25 cellular contexts compared by ENCODE assay signal in the genomic region with DNA sequence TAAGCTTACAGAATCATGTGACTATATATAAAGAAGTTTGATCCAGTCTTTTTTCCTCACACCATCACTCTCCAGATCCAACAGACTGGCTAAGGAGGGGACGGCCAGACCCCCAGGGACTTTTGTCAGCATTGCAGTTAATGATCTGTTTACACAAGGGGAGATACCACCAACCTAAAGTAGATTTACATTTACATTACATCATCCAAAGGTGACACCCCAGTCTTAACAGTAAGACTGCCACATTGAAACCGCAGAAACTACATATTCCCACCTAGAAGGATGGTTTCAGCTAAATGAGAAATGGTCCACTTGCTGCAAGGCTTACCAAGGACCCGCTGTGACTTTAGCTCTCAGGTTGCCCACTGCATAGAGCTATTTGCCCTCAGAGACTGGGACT. TPM values are rescaled to one million over a fixed set of nuclear protein-coding genes. Genes with fewer than 3 reads are reported as not detected.
"Had no signal": no experiment of that assay in that cellular context is flagged by ENCODE, and none has a peak within 500 bp of the region (broad histone marks: within the 10 kb centered on the region; RNA-seq: fewer than 3 reads in every experiment).

No MANE protein-coding gene starts in this region.

- ATAC-seq: activated CD8-positive, alpha-beta T cell treated with anti-CD3 and anti-CD28 coated beads, Interleukin-2, amount 10 ng/mL, durations not matched to agents 7 days and 5 days; activated naive CD4-positive, alpha-beta T cell treated with anti-CD3 and anti-CD28 coated beads, Interleukin-2, amount 50 U/mL, for 72 hours; activated T-helper 17 cell treated with anti-CD3 and anti-CD28 coated beads, Interleukin-2, amount 50 U/mL, for 72 hours; effector memory CD8-positive, alpha-beta T cell; sciatic nerve; stimulated activated memory B cell treated with anti-CD40 and anti-IgM and Interleukin-4, amounts not matched to agents 10 μg/mL and 1 μg/mL and 100 μg/mL, for 72 hours had no signal

- H3K9me3 ChIP-seq: breast epithelium, colonic mucosa, esophagus muscularis mucosa, left ventricle myocardium inferior, stomach, transverse colon had no signal

- DNase-seq: activated CD4-positive, alpha-beta T cell treated with anti-CD3 and anti-CD28 coated beads for 1 hour; activated CD4-positive, alpha-beta T cell treated with anti-CD3 and anti-CD28 coated beads, Interleukin-2, amount 50 U/mL, for 1 hour; activated CD8-positive, alpha-beta T cell treated with anti-CD3 and anti-CD28 coated beads, Interleukin-2, amount 10 ng/mL, durations not matched to agents 7 days and 5 days; activated T-cell treated with anti-CD3 and anti-CD28 coated beads, Interleukin-2, amount 50 U/mL, for 24 hours; colonic mucosa; dorsolateral prefrontal cortex; effector memory CD8-positive, alpha-beta T cell; head of caudate nucleus; left ventricle myocardium inferior; midbrain; nephron progenitor cell; occipital lobe; small intestine; stimulated activated CD4-positive, alpha-beta T cell treated with anti-CD3 and anti-CD28 coated beads, Interleukin-15, amount 100 ng/mL, for 24 hours; stomach; T-helper 9 cell; transverse colon had no signal

- FAIRE-seq: astrocyte, small intestine had no signal

- H3K36me3 ChIP-seq: breast epithelium, colonic mucosa, esophagus muscularis mucosa, left ventricle myocardium inferior, stomach, transverse colon had no signal

- H3K36me3 Mint-ChIP-seq: stimulated activated memory B cell treated with anti-CD40 and anti-IgM and Interleukin-4, amounts not matched to agents 10 μg/mL and 1 μg/mL and 100 μg/mL, for 72 hours had no signal

- H3K4me3 Mint-ChIP-seq: activated CD8-positive, alpha-beta T cell treated with anti-CD3 and anti-CD28 coated beads, Interleukin-2, amount 10 ng/mL, durations not matched to agents 7 days and 5 days; activated T-cell treated with anti-CD3 and anti-CD28 coated beads, Interleukin-2, amount 50 U/mL, for 24 hours; activated T-helper 17 cell treated with anti-CD3 and anti-CD28 coated beads, Interleukin-2, amount 50 U/mL, for 72 hours; effector memory CD8-positive, alpha-beta T cell; nephron progenitor cell; stimulated activated memory B cell treated with anti-CD40 and anti-IgM and Interleukin-4, amounts not matched to agents 10 μg/mL and 1 μg/mL and 100 μg/mL, for 72 hours had no signal

- H3K4me3 ChIP-seq: breast epithelium, colonic mucosa, esophagus muscularis mucosa, left ventricle myocardium inferior, stomach, transverse colon had no signal

- H3K4me1 ChIP-seq: colonic mucosa had no signal

- H3K27ac ChIP-seq: breast epithelium, colonic mucosa, esophagus muscularis mucosa, left ventricle myocardium inferior, stomach, transverse colon had no signal

- H3K27me3 Mint-ChIP-seq: activated T-cell treated with anti-CD3 and anti-CD28 coated beads, Interleukin-2, amount 50 U/mL, for 24 hours; activated T-helper 17 cell treated with anti-CD3 and anti-CD28 coated beads, Interleukin-2, amount 50 U/mL, for 72 hours; effector memory CD8-positive, alpha-beta T cell; stimulated activated memory B cell treated with anti-CD40 and anti-IgM and Interleukin-4, amounts not matched to agents 10 μg/mL and 1 μg/mL and 100 μg/mL, for 72 hours had no signal

- H3K27ac Mint-ChIP-seq: activated CD8-positive, alpha-beta T cell treated with anti-CD3 and anti-CD28 coated beads, Interleukin-2, amount 10 ng/mL, durations not matched to agents 7 days and 5 days; activated T-cell treated with anti-CD3 and anti-CD28 coated beads, Interleukin-2, amount 50 U/mL, for 24 hours; activated T-helper 17 cell treated with anti-CD3 and anti-CD28 coated beads, Interleukin-2, amount 50 U/mL, for 72 hours; effector memory CD8-positive, alpha-beta T cell; nephron progenitor cell; stimulated activated memory B cell treated with anti-CD40 and anti-IgM and Interleukin-4, amounts not matched to agents 10 μg/mL and 1 μg/mL and 100 μg/mL, for 72 hours had no signal

- H3K27me3 ChIP-seq: breast epithelium, colonic mucosa, dorsolateral prefrontal cortex, esophagus muscularis mucosa, stomach, transverse colon had no signal

- H3K9me3 Mint-ChIP-seq: activated naive CD4-positive, alpha-beta T cell treated with anti-CD3 and anti-CD28 coated beads, Interleukin-2, amount 50 U/mL, for 72 hours; activated T-cell treated with anti-CD3 and anti-CD28 coated beads, Interleukin-2, amount 50 U/mL, for 24 hours; activated T-helper 17 cell treated with anti-CD3 and anti-CD28 coated beads, Interleukin-2, amount 50 U/mL, for 72 hours; effector memory CD8-positive, alpha-beta T cell; nephron progenitor cell; stimulated activated memory B cell treated with anti-CD40 and anti-IgM and Interleukin-4, amounts not matched to agents 10 μg/mL and 1 μg/mL and 100 μg/mL, for 72 hours had no signal

RNA-seq across cellular contexts. Expression of gene CLIC6, which starts 57.3 kb away (rescaled TPM):
- total RNA-seq: lung microvascular endothelial cell had no signal
